Comparison of ENCODE assay signal across 2 cellular contexts in genomic region chr2:170922683-170923494, GRCh38.
A peak's percentile ranks its signal among the peaks of the same experiment; 100 is the strongest.
TF ChIP-seq lines count a peak whose summit lies in the region.

No MANE protein-coding gene starts in this region.

TF ChIP-seq in HepG2, 621 proteins besides CTCF, POLR2A, EP300 and RAD21:
- TF ChIP-seq CCDC6 (CRISPR knock-in tag; IDR thresholded peaks at IDR 0.05) (0 out of 2 replicates have a peak, but pooled peaks have one; percentile 33), TBX2 (CRISPR knock-in tag; IDR thresholded peaks at IDR 0.05; ENCODE audit: borderline replicate concordance) (no peak), ZNF687 (CRISPR knock-in tag; IDR thresholded peaks at IDR 0.05) (peak; percentile 15; the same call in 1 of the 2 replicates), EED (CRISPR knock-in tag; IDR thresholded peaks at IDR 0.05) (peak; percentile 55; the same call in 1 of the 2 replicates)

TF ChIP-seq in GM23338, 12 proteins besides CTCF, POLR2A, EP300 and RAD21:
- TF ChIP-seq STAT1 (IDR thresholded peaks at IDR 0.05; ENCODE audit: unreplicated experiment), result no peak
- no peak for TF ChIP-seq NANOG (IDR thresholded peaks at IDR 0.05; ENCODE audit: borderline replicate concordance)
- no peak for TF ChIP-seq CREB1 (CRISPR knock-in tag; IDR thresholded peaks at IDR 0.05; ENCODE audit: low read depth)
- TF ChIP-seq EZH2 (IDR thresholded peaks at IDR 0.05; ENCODE audit: low read depth, unreplicated experiment), result no peak
- no peak for TF ChIP-seq REST (IDR thresholded peaks at IDR 0.05; ENCODE audit: unreplicated experiment)
- TF ChIP-seq ZNF331 (CRISPR knock-in tag; IDR thresholded peaks at IDR 0.05; ENCODE audit: low read depth), result no peak
- no peak for TF ChIP-seq ZNF114 (CRISPR knock-in tag; IDR thresholded peaks at IDR 0.05)
- no peak for TF ChIP-seq ETS1 (IDR thresholded peaks at IDR 0.05)
- TF ChIP-seq JUNB (IDR thresholded peaks at IDR 0.05; ENCODE audit: unreplicated experiment), result no peak
- no peak for TF ChIP-seq EZH2phosphoT487 (IDR thresholded peaks at IDR 0.05; ENCODE audit: unreplicated experiment)
- TF ChIP-seq ZNF462 (CRISPR knock-in tag; IDR thresholded peaks at IDR 0.05), result no peak
- no peak for TF ChIP-seq POLR2AphosphoS5 (IDR thresholded peaks at IDR 0.05; ENCODE audit: low read depth)
